ENCODE assay signal across 8 cellular contexts in the genomic region with DNA sequence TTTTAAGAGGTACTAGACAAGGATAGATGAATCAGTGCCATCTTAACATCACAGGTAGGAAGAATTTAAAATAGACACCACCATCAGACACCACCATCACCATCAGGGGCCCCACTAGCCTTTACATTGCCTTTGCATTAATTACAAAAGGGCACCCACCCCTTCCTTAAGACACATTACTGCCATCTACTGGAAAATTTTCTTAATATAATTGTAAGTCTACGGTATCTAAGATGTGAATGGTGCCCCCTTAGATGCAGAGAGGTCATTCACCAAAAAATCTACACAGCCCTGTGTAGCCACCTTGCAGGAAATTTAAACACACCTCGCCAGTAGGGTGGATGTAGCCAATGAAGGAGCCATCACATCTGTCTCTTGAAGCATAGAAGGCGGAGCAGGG.
A peak's percentile ranks its signal among the peaks of the same experiment; 100 is the strongest.
DNase-seq lines count a peak whose midpoint lies in the region; ATAC-seq and TF ChIP-seq lines count a peak whose summit lies in the region.

No MANE protein-coding gene starts in this region.

- H3K36me3 Mint-ChIP-seq in progenitor cell of endocrine pancreas (ENCODE audit: insufficient read depth) = no peaks in the 10 kb centered on the region

- TF ChIP-seq CTCF in heart left ventricle (IDR thresholded peaks at IDR 0.05) = peak in 8 of 12 donors; percentile 23 to 42 (median 28)
- TF ChIP-seq CTCF in choroid plexus epithelial cell (conservative IDR thresholded peaks at IDR 0.05; ENCODE audit: low read depth, low read length) = peak; percentile 28
- no peak for TF ChIP-seq CTCF in progenitor cell of endocrine pancreas (IDR thresholded peaks at IDR 0.05; ENCODE audit: unreplicated experiment)
- TF ChIP-seq CTCF in breast epithelium (IDR thresholded peaks at IDR 0.05) = no peak

- no peak overlapping the region for H3K4me3 ChIP-seq in heart left ventricle
- H3K4me3 ChIP-seq in choroid plexus epithelial cell (ENCODE audit: low read depth, low read length) = no peak overlapping the region
- no peak overlapping the region for H3K4me3 ChIP-seq in breast epithelium

- H3K27me3 Mint-ChIP-seq in progenitor cell of endocrine pancreas = no peaks in the 10 kb centered on the region

- H3K36me3 ChIP-seq in heart left ventricle (no peaks in the 10 kb centered on the region), breast epithelium (no peaks in the 10 kb centered on the region)

- H3K27me3 ChIP-seq in heart left ventricle = no peaks in the 10 kb centered on the region
- H3K27me3 ChIP-seq in breast epithelium = peaks cover 0 to 30% of the 10 kb centered on the region in 2 donors

- H3K9me3 ChIP-seq in heart left ventricle (no peaks in the 10 kb centered on the region), breast epithelium (peaks cover 0 to 2% of the 10 kb centered on the region in 2 donors)

- no peaks in the 10 kb centered on the region for H3K4me1 ChIP-seq in heart left ventricle
- no peaks in the 10 kb centered on the region for H3K4me1 ChIP-seq in breast epithelium

- intact Hi-C loops in heart left ventricle (cut with DNase I) = loop anchor here (2.0 to 10.0 kb wide), 8 partner anchors 159 to 221 kb away; partner anchors contain the start of gene MID1IP1 (in 8 of the 10)
- intact Hi-C loops in cardiac septum (cut with DNase I) = no loop called here
- intact Hi-C loops in breast epithelium (cut with DNase I; ENCODE audit: low total_unique reads) = no loop called here

- H3K4me3 Mint-ChIP-seq in progenitor cell of endocrine pancreas (ENCODE audit: low read depth) = no peak overlapping the region

- H3K27ac Mint-ChIP-seq in progenitor cell of endocrine pancreas = no peak overlapping the region

- no peak for ATAC-seq in heart left ventricle

- H3K27ac ChIP-seq in heart left ventricle (no peak overlapping the region), breast epithelium (no peak overlapping the region)

- TF ChIP-seq POLR2A in heart left ventricle (IDR thresholded peaks at IDR 0.05) (no peak), breast epithelium (IDR thresholded peaks at IDR 0.05) (no peak)

- peaks cover 18% of the 10 kb centered on the region for H3K4me1 Mint-ChIP-seq in progenitor cell of endocrine pancreas (ENCODE audit: low read depth)

- DNase-seq in heart left ventricle (no peak), cardiac septum (ENCODE audit: low spot score) (no peak), MV-4-11 (lab: John Stamatoyannopoulos, UW) (peak; percentile 44), choroid plexus epithelial cell (ENCODE audit: low read depth) (peak; percentile 30), progenitor cell of endocrine pancreas (ENCODE audit: low spot score, unreplicated experiment) (no peak), breast epithelium (ENCODE audit: low spot score in 2 of 2) (no peak), NCI-H187 treated with DMSO at 0.1 percent for 48 hours (lab: John Stamatoyannopoulos, UW) (no peak)
- DNase-seq in stimulated activated CD4-positive, alpha-beta T cell treated with anti-CD3 and anti-CD28 coated beads, Interleukin-12 subunit alpha, Interleukin-12 subunit beta, amount 100 ng/mL, for 4 hours = no peak

- WGBS in heart left ventricle, 4 donors = 62 to 72% (median 66%) methylated on average over 3 of the region's 3 CpGs

- H3K9me3 Mint-ChIP-seq in progenitor cell of endocrine pancreas (ENCODE audit: low read depth) = peaks cover 20% of the 10 kb centered on the region

Comparison
In these comparisons a context has a peak if more than half of its experiments do, and no peak if none do; other contexts are left out.
1. intact Hi-C loops: an anchor here in heart left ventricle (2.0 to 10.0 kb wide); none called in cardiac septum and breast epithelium.
2. DNase-seq: peak in MV-4-11 (single experiment) and choroid plexus epithelial cell (single experiment); none in heart left ventricle (0 of 5), cardiac septum (single experiment), progenitor cell of endocrine pancreas (single experiment), breast epithelium (0 of 2), stimulated activated CD4-positive, alpha-beta T cell treated with anti-CD3 and anti-CD28 coated beads, Interleukin-12 subunit alpha, Interleukin-12 subunit beta, amount 100 ng/mL, for 4 hours (single experiment) and NCI-H187 treated with DMSO at 0.1 percent for 48 hours (single experiment).
3. CTCF ChIP-seq: peak in heart left ventricle (8 of 12) and choroid plexus epithelial cell (single experiment); none in progenitor cell of endocrine pancreas (single experiment) and breast epithelium (0 of 3).